ENCODE assay signal across 1 cellular context in genomic region chr9:128102861-128103588, GRCh38.
TF ChIP-seq lines count a peak whose summit lies in the region.

No MANE protein-coding gene starts in this region.

TF ChIP-seq in HepG2, 621 proteins besides CTCF, POLR2A, EP300 and RAD21 (continued from another document and continues in another):
- TF ChIP-seq, protein P1, sequence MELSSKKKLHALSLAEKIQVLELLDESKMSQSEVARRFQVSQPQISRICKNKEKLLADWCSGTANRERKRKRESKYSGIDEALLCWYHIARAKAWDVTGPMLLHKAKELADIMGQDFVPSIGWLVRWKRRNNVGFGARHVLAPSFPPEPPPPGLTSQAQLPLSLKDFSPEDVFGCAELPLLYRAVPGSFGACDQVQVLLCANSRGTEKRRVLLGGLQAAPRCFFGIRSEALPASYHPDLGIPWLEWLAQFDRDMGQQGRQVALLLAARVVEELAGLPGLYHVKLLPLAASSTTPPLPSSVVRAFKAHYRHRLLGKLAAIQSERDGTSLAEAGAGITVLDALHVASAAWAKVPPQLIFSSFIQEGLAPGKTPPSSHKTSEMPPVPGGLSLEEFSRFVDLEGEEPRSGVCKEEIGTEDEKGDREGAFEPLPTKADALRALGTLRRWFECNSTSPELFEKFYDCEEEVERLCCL (CRISPR knock-in tag; IDR thresholded peaks at IDR 0.05; ENCODE audit: borderline replicate concordance) = peak; percentile 82; the same call in 1 of the 2 replicates
- TF ChIP-seq ZNF781 (CRISPR knock-in tag; IDR thresholded peaks at IDR 0.05; ENCODE audit: borderline replicate concordance, not compliant biosample characterization) (peak; percentile 98), PHF20 (CRISPR knock-in tag; IDR thresholded peaks at IDR 0.05) (peak; percentile 59; the same call in 1 of the 2 replicates), SCMH1 (CRISPR knock-in tag; IDR thresholded peaks at IDR 0.05; ENCODE audit: borderline replicate concordance) (no peak), ATF1 (CRISPR knock-in tag; IDR thresholded peaks at IDR 0.05) (0 out of 2 replicates have a peak, but pooled peaks have one; percentile 20), ZNF335 (CRISPR knock-in tag; IDR thresholded peaks at IDR 0.05) (peak; percentile 87), ZNF883 (CRISPR knock-in tag; IDR thresholded peaks at IDR 0.05; ENCODE audit: not compliant biosample characterization) (peak; percentile 85), ZSCAN12 (CRISPR knock-in tag; IDR thresholded peaks at IDR 0.05) (no peak; the same call in 1 of the 2 replicates), ATM (IDR thresholded peaks at IDR 0.05; ENCODE audit: borderline replicate concordance) (peak; percentile 74; the same call in 1 of the 2 replicates), SP140L (CRISPR knock-in tag; IDR thresholded peaks at IDR 0.05; ENCODE audit: borderline replicate concordance) (peak; percentile 86; the same call in 1 of the 2 replicates), DDIT3 (CRISPR knock-in tag; IDR thresholded peaks at IDR 0.05) (no peak), ZNF605 (CRISPR knock-in tag; IDR thresholded peaks at IDR 0.05) (peak; percentile 91), NR2F2 (IDR thresholded peaks at IDR 0.05; ENCODE audit: borderline replicate concordance, low read depth) (no peak), FOSL2 (CRISPR knock-in tag; IDR thresholded peaks at IDR 0.05) (peak; percentile 82), KMT2B (CRISPR knock-in tag; IDR thresholded peaks at IDR 0.05) (peak; percentile 83), HNRNPK (IDR thresholded peaks at IDR 0.05; ENCODE audit: low read depth, low read length, poor library complexity, severe bottlenecking) (no peak), SMAD1 (CRISPR knock-in tag; IDR thresholded peaks at IDR 0.05; ENCODE audit: borderline replicate concordance, low read depth) (peak; percentile 62; the same call in 1 of the 2 replicates), CCDC6 (CRISPR knock-in tag; IDR thresholded peaks at IDR 0.05) (peak; percentile 98), ZSCAN22 (CRISPR knock-in tag; IDR thresholded peaks at IDR 0.05) (peak; percentile 74; the same call in 1 of the 2 replicates), ZSCAN30 (CRISPR knock-in tag; IDR thresholded peaks at IDR 0.05) (no peak), FOXM1 (CRISPR knock-in tag; IDR thresholded peaks at IDR 0.05) (no peak), NBN (conservative IDR thresholded peaks at IDR 0.05) (no peak), ZFP36 (IDR thresholded peaks at IDR 0.05; ENCODE audit: borderline replicate concordance, low read depth, low read length, partially characterized antibody) (no peak), TARDBP (CRISPR knock-in tag; IDR thresholded peaks at IDR 0.05) (peak; percentile 96), ZNF775 (CRISPR knock-in tag; IDR thresholded peaks at IDR 0.05; ENCODE audit: borderline replicate concordance) (peak; percentile 91; the same call in 1 of the 2 replicates), TOE1 (CRISPR knock-in tag; IDR thresholded peaks at IDR 0.05) (no peak), SIN3A (IDR thresholded peaks at IDR 0.05; ENCODE audit: borderline replicate concordance, low read depth, low read length) (peak; percentile 90), ZNF816 (CRISPR knock-in tag; IDR thresholded peaks at IDR 0.05; ENCODE audit: borderline replicate concordance) (no peak), KDM6A (CRISPR knock-in tag; IDR thresholded peaks at IDR 0.05; ENCODE audit: low read depth) (peak; percentile 69; the same call in 1 of the 2 replicates), THYN1 (CRISPR knock-in tag; IDR thresholded peaks at IDR 0.05; ENCODE audit: borderline replicate concordance, low read depth) (no peak), RXRB (CRISPR knock-in tag; IDR thresholded peaks at IDR 0.05; ENCODE audit: borderline replicate concordance) (peak; percentile 99), JUNB (CRISPR knock-in tag; IDR thresholded peaks at IDR 0.05; ENCODE audit: borderline replicate concordance) (peak; percentile 58; the same call in 1 of the 2 replicates), ESRRA (CRISPR knock-in tag; IDR thresholded peaks at IDR 0.05; ENCODE audit: low read depth) (peak; percentile 96), ZBTB3 (CRISPR knock-in tag; IDR thresholded peaks at IDR 0.05; ENCODE audit: borderline replicate concordance, low read depth) (0 out of 2 replicates have a peak, but pooled peaks have one; percentile 82), ZFX (CRISPR knock-in tag; IDR thresholded peaks at IDR 0.05; ENCODE audit: low read depth) (peak; percentile 91), SOX6 (IDR thresholded peaks at IDR 0.05) (no peak), SOX6 (CRISPR knock-in tag; IDR thresholded peaks at IDR 0.05) (peak; percentile 95), ZNF431 (CRISPR knock-in tag; IDR thresholded peaks at IDR 0.05; ENCODE audit: borderline replicate concordance, low read depth) (peak; percentile 99), CHD2 (IDR thresholded peaks at IDR 0.05; ENCODE audit: low read depth, low read length) (0 out of 2 replicates have a peak, but pooled peaks have one; percentile 25), YEATS2 (CRISPR knock-in tag; IDR thresholded peaks at IDR 0.05; ENCODE audit: borderline replicate concordance) (peak; percentile 89; the same call in 1 of the 2 replicates)
- TF ChIP-seq, protein P2, sequence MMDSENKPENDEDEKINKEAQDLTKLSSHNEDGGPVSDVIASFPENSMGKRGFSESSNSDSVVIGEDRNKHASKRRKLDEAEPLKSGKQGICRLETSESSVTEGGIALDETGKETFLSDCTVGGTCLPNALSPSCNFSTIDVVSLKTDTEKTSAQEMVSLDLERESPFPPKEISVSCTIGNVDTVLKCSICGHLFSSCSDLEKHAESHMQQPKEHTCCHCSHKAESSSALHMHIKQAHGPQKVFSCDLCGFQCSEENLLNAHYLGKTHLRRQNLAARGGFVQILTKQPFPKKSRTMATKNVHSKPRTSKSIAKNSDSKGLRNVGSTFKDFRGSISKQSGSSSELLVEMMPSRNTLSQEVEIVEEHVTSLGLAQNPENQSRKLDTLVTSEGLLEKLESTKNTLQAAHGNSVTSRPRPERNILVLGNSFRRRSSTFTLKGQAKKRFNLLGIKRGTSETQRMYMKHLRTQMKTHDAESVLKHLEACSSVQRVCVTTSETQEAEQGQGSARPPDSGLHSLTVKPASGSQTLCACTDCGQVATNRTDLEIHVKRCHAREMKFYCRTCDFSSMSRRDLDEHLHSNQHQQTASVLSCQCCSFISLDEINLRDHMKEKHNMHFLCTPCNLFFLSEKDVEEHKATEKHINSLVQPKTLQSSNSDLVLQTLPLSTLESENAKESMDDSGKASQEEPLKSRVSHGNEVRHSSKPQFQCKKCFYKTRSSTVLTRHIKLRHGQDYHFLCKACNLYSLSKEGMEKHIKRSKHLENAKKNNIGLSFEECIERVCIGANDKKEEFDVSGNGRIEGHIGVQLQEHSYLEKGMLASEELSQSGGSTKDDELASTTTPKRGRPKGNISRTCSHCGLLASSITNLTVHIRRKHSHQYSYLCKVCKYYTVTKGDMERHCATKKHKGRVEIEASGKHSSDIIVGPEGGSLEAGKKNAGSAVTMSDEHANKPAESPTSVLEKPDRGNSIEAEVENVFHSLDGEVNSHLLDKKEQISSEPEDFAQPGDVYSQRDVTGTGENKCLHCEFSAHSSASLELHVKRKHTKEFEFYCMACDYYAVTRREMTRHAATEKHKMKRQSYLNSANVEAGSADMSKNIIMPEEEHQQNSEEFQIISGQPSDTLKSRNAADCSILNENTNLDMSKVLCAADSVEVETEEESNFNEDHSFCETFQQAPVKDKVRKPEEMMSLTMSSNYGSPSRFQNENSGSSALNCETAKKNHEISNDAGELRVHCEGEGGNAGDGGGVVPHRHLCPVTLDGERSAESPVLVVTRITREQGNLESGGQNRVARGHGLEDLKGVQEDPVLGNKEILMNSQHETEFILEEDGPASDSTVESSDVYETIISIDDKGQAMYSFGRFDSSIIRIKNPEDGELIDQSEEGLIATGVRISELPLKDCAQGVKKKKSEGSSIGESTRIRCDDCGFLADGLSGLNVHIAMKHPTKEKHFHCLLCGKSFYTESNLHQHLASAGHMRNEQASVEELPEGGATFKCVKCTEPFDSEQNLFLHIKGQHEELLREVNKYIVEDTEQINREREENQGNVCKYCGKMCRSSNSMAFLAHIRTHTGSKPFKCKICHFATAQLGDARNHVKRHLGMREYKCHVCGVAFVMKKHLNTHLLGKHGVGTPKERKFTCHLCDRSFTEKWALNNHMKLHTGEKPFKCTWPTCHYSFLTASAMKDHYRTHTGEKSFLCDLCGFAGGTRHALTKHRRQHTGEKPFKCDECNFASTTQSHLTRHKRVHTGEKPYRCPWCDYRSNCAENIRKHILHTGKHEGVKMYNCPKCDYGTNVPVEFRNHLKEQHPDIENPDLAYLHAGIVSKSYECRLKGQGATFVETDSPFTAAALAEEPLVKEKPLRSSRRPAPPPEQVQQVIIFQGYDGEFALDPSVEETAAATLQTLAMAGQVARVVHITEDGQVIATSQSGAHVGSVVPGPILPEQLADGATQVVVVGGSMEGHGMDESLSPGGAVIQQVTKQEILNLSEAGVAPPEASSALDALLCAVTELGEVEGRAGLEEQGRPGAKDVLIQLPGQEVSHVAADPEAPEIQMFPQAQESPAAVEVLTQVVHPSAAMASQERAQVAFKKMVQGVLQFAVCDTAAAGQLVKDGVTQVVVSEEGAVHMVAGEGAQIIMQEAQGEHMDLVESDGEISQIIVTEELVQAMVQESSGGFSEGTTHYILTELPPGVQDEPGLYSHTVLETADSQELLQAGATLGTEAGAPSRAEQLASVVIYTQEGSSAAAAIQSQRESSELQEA (CRISPR knock-in tag; IDR thresholded peaks at IDR 0.05; ENCODE audit: not compliant biosample characterization) = peak; percentile 95
- TF ChIP-seq, protein P3, sequence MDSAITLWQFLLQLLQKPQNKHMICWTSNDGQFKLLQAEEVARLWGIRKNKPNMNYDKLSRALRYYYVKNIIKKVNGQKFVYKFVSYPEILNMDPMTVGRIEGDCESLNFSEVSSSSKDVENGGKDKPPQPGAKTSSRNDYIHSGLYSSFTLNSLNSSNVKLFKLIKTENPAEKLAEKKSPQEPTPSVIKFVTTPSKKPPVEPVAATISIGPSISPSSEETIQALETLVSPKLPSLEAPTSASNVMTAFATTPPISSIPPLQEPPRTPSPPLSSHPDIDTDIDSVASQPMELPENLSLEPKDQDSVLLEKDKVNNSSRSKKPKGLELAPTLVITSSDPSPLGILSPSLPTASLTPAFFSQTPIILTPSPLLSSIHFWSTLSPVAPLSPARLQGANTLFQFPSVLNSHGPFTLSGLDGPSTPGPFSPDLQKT (CRISPR knock-in tag; IDR thresholded peaks at IDR 0.05; ENCODE audit: borderline replicate concordance) = no peak
- TF ChIP-seq, protein P4, sequence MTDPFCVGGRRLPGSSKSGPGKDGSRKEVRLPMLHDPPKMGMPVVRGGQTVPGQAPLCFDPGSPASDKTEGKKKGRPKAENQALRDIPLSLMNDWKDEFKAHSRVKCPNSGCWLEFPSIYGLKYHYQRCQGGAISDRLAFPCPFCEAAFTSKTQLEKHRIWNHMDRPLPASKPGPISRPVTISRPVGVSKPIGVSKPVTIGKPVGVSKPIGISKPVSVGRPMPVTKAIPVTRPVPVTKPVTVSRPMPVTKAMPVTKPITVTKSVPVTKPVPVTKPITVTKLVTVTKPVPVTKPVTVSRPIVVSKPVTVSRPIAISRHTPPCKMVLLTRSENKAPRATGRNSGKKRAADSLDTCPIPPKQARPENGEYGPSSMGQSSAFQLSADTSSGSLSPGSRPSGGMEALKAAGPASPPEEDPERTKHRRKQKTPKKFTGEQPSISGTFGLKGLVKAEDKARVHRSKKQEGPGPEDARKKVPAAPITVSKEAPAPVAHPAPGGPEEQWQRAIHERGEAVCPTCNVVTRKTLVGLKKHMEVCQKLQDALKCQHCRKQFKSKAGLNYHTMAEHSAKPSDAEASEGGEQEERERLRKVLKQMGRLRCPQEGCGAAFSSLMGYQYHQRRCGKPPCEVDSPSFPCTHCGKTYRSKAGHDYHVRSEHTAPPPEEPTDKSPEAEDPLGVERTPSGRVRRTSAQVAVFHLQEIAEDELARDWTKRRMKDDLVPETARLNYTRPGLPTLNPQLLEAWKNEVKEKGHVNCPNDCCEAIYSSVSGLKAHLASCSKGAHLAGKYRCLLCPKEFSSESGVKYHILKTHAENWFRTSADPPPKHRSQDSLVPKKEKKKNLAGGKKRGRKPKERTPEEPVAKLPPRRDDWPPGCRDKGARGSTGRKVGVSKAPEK (CRISPR knock-in tag; IDR thresholded peaks at IDR 0.05; ENCODE audit: borderline replicate concordance) = peak; percentile 91; the same call in 1 of the 2 replicates
- TF ChIP-seq, protein P5, sequence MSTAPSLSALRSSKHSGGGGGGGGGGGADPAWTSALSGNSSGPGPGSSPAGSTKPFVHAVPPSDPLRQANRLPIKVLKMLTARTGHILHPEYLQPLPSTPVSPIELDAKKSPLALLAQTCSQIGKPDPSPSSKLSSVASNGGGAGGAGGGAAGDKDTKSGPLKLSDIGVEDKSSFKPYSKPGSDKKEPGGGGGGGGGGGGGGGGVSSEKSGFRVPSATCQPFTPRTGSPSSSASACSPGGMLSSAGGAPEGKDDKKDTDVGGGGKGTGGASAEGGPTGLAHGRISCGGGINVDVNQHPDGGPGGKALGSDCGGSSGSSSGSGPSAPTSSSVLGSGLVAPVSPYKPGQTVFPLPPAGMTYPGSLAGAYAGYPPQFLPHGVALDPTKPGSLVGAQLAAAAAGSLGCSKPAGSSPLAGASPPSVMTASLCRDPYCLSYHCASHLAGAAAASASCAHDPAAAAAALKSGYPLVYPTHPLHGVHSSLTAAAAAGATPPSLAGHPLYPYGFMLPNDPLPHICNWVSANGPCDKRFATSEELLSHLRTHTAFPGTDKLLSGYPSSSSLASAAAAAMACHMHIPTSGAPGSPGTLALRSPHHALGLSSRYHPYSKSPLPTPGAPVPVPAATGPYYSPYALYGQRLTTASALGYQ (CRISPR knock-in tag; IDR thresholded peaks at IDR 0.05) = peak; percentile 65; the same call in 1 of the 2 replicates
- TF ChIP-seq, protein P6, sequence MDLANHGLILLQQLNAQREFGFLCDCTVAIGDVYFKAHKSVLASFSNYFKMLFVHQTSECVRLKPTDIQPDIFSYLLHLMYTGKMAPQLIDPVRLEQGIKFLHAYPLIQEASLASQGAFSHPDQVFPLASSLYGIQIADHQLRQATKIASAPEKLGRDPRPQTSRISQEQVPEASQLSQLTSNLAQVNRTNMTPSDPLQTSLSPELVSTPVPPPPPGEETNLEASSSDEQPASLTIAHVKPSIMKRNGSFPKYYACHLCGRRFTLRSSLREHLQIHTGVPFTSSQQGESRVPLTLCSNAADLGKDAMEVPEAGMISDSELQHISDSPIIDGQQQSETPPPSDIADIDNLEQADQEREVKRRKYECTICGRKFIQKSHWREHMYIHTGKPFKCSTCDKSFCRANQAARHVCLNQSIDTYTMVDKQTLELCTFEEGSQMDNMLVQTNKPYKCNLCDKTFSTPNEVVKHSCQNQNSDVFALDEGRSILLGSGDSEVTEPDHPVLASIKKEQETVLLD (CRISPR knock-in tag; IDR thresholded peaks at IDR 0.05; ENCODE audit: low read depth) = 0 out of 2 replicates have a peak, but pooled peaks have one; percentile 27
- TF ChIP-seq, protein P7, sequence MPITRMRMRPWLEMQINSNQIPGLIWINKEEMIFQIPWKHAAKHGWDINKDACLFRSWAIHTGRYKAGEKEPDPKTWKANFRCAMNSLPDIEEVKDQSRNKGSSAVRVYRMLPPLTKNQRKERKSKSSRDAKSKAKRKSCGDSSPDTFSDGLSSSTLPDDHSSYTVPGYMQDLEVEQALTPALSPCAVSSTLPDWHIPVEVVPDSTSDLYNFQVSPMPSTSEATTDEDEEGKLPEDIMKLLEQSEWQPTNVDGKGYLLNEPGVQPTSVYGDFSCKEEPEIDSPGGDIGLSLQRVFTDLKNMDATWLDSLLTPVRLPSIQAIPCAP (CRISPR knock-in tag; IDR thresholded peaks at IDR 0.05; ENCODE audit: low read depth) = peak; percentile 41; the same call in 1 of the 2 replicates
